14 cellular contexts compared by ENCODE assay signal in genomic region chr4:3079694-3080123, GRCh38. TPM values are rescaled to one million over a fixed set of nuclear protein-coding genes. Genes with fewer than 3 reads are reported as not detected.
DNase-seq lines count a peak whose midpoint lies in the region; ATAC-seq and TF ChIP-seq lines count a peak whose summit lies in the region.
"Had no signal": no experiment of that assay in that cellular context is flagged by ENCODE, and none has a peak within 500 bp of the region (broad histone marks: within the 10 kb centered on the region; RNA-seq: fewer than 3 reads in every experiment).

No MANE protein-coding gene starts in this region.

- H3K9me3 Mint-ChIP-seq in mesothelial cell of epicardium, result no peaks in the 10 kb centered on the region
- H3K9me3 Mint-ChIP-seq: CD4-positive, CD25-positive, alpha-beta regulatory T cell had no signal

- no peaks in the 10 kb centered on the region for H3K36me3 ChIP-seq in mucosa of descending colon (ENCODE audit: low read depth)
- H3K36me3 ChIP-seq in tibial nerve, result peaks cover 0 to 3% (median 0%) of the 10 kb centered on the region in 3 donors

- ATAC-seq in GM19395 (IDR thresholded peaks at IDR 0.05; ENCODE audit: unreplicated experiment) (peak; percentile 44), mucosa of descending colon (peak; percentile 13), GM21576 (IDR thresholded peaks at IDR 0.05; ENCODE audit: unreplicated experiment) (no peak)
- ATAC-seq: psoas muscle, Right ventricle myocardium inferior had no signal

- H3K4me1 Mint-ChIP-seq in mesothelial cell of epicardium, result peaks cover 28% of the 10 kb centered on the region

- WGBS in tibial nerve, 2 donors, result 77 to 85% methylated on average over 6 of the region's 6 CpGs

- H3K4me3 Mint-ChIP-seq in mesothelial cell of epicardium, result no peak overlapping the region

- H3K9me3 ChIP-seq in mucosa of descending colon, result no peaks in the 10 kb centered on the region
- no peaks in the 10 kb centered on the region for H3K9me3 ChIP-seq in tibial nerve
- H3K9me3 ChIP-seq: psoas muscle had no signal

- TF ChIP-seq EP300 in tibial nerve (IDR thresholded peaks at IDR 0.05), result no peak

- peaks cover 5% of the 10 kb centered on the region for H3K36me3 Mint-ChIP-seq in mesothelial cell of epicardium

- H3K4me3 ChIP-seq in mucosa of descending colon, result no peak overlapping the region
- H3K4me3 ChIP-seq in tibial nerve, result no peak overlapping the region
- H3K4me3 ChIP-seq: psoas muscle had no signal

- H3K27me3 Mint-ChIP-seq in mesothelial cell of epicardium (ENCODE audit: low read depth), result no peaks in the 10 kb centered on the region
- H3K27me3 Mint-ChIP-seq: CD4-positive, CD25-positive, alpha-beta regulatory T cell had no signal

- no peaks in the 10 kb centered on the region for H3K27me3 ChIP-seq in tibial nerve

- no peak for TF ChIP-seq POLR2A in tibial nerve (IDR thresholded peaks at IDR 0.05)

- intact Hi-C loops in mucosa of descending colon (cut with DNase I, micrococcal nuclease), result no loop called here

- TF ChIP-seq CTCF in GM10266 (IDR thresholded peaks at IDR 0.05; ENCODE audit: control insufficient read depth, insufficient read depth, low read depth, missing control alignments), result no peak
- TF ChIP-seq CTCF in mucosa of descending colon (IDR thresholded peaks at IDR 0.05), result no peak
- no peak for TF ChIP-seq CTCF in tibial nerve (IDR thresholded peaks at IDR 0.05)
- TF ChIP-seq CTCF in mesothelial cell of epicardium (IDR thresholded peaks at IDR 0.05; ENCODE audit: unreplicated experiment), result no peak

- peak; percentile 45 for DNase-seq in GM10266 (ENCODE audit: extremely low spot score)
- DNase-seq in Kasumi-1 (lab: John Stamatoyannopoulos, UW), result peak; percentile 30 to 38
- DNase-seq in mucosa of descending colon, result no peak
- DNase-seq in nucleus accumbens (lab: John Stamatoyannopoulos, UW), result no peak
- no peak for DNase-seq in tibial nerve (ENCODE audit: low spot score in 2 of 2)
- no peak for DNase-seq in mesothelial cell of epicardium (ENCODE audit: low spot score in 2 of 2, unreplicated experiment in 2 of 2)
- DNase-seq: CD4-positive, CD25-positive, alpha-beta regulatory T cell; NCI-H1105; NCI-H510A treated with DMSO at 0.1 percent for 48 hours; psoas muscle; stimulated activated CD4-positive, alpha-beta T cell treated with anti-CD3 and anti-CD28 coated beads, Interleukin-2, amount 100 ng/mL, for 48 hours had no signal

- H3K27ac Mint-ChIP-seq in mesothelial cell of epicardium, result no peak overlapping the region

- H3K4me1 ChIP-seq in mucosa of descending colon (ENCODE audit: low read depth) (peaks cover 16% of the 10 kb centered on the region), tibial nerve (peaks cover 0 to 41% (median 15%) of the 10 kb centered on the region in 4 donors)

- H3K27ac ChIP-seq in tibial nerve, result no peak overlapping the region
- H3K27ac ChIP-seq: psoas muscle had no signal

RNA-seq across cellular contexts. Expression of gene HTT, which starts 5.2 kb away (rescaled TPM):
- total RNA-seq in mucosa of descending colon (10 to 100 TPM; 51.3 to 71.8 (median 67.5) TPM), tibial nerve (10 to 100 TPM; 62.2 to 93.6 (median 81.2) TPM), mesothelial cell of epicardium (69.1 to 73.6 TPM (median 70.4 TPM) in 3 replicates)

RNA-seq across cellular contexts. Expression of gene HTT-AS, which starts 5.4 kb away (rescaled TPM):
- total RNA-seq in mucosa of descending colon (not detected), tibial nerve (not detected), mesothelial cell of epicardium (not detected in 3 replicates)
- total RNA-seq: CD4-positive, CD25-positive, alpha-beta regulatory T cell; psoas muscle; Right ventricle myocardium inferior had no signal

Comparison
In these comparisons a context has a peak if more than half of its experiments do, and no peak if none do; other contexts are left out.
1. DNase-seq: peak in GM10266 (single experiment) and Kasumi-1 (2 of 2); none in mucosa of descending colon (0 of 3), nucleus accumbens (0 of 56), tibial nerve (0 of 2) and mesothelial cell of epicardium (0 of 2).